13 cellular contexts compared by ENCODE assay signal in the genomic region with DNA sequence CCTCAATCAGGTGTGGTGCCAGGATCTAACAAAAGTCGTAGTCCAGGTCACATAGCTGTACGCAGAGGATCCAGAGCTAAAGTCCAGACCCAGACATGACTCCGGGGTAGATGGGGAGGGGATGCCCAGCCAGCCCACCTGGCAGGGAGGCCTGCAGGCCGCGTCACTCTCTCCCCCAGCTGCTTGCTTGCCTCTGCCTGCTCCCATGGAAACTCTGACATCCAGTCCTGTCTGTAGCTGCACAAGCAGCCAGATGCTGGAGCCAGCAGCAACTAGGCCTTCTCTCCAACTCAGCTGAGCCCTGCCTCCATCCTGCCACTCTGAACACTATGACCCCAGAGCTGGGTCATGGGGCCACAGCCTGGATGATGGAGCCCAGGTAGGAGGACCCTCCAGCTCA. TPM values are rescaled to one million over a fixed set of nuclear protein-coding genes. Genes with fewer than 3 reads are reported as not detected.
"Had no signal": no experiment of that assay in that cellular context is flagged by ENCODE, and none has a peak within 500 bp of the region (broad histone marks: within the 10 kb centered on the region; RNA-seq: fewer than 3 reads in every experiment).

No MANE protein-coding gene starts in this region.

- H3K4me1 Mint-ChIP-seq: activated B cell treated with CpG ODN at 0.5 μM for 24 hours; activated CD4-positive, alpha-beta T cell treated with anti-CD3 and anti-CD28 coated beads, Interleukin-2, amount 10 ng/mL, durations not matched to agents 24 days and 14 days; activated naive CD8-positive, alpha-beta T cell treated with anti-CD3 and anti-CD28 coated beads for 36 hours; stimulated activated naive CD8-positive, alpha-beta T cell treated with anti-CD3 and anti-CD28 coated beads, Interleukin-15, amount 100 ng/mL, for 72 hours had no signal

- H3K4me3 ChIP-seq: dorsolateral prefrontal cortex, ovary, right lobe of liver had no signal

- DNase-seq: activated B cell treated with CpG ODN at 0.5 μM for 24 hours; activated CD4-positive, alpha-beta T cell treated with anti-CD3 and anti-CD28 coated beads, Interleukin-2, amount 10 ng/mL, durations not matched to agents 24 days and 14 days; activated CD8-positive, alpha-beta memory T cell treated with anti-CD3 and anti-CD28 coated beads for 24 hours; activated naive CD8-positive, alpha-beta T cell treated with anti-CD3 and anti-CD28 coated beads for 36 hours; dorsolateral prefrontal cortex; erythroblast; left ventricle myocardium superior; ovary; right lobe of liver; stimulated activated naive CD8-positive, alpha-beta T cell treated with anti-CD3 and anti-CD28 coated beads, Interleukin-15, amount 100 ng/mL, for 72 hours had no signal

- H3K9me3 Mint-ChIP-seq: activated B cell treated with CpG ODN at 0.5 μM for 24 hours; activated CD4-positive, alpha-beta T cell treated with anti-CD3 and anti-CD28 coated beads, Interleukin-2, amount 10 ng/mL, durations not matched to agents 24 days and 14 days; activated naive CD8-positive, alpha-beta T cell treated with anti-CD3 and anti-CD28 coated beads for 36 hours; memory B cell; stimulated activated naive CD8-positive, alpha-beta T cell treated with anti-CD3 and anti-CD28 coated beads, Interleukin-15, amount 100 ng/mL, for 72 hours; T-helper 2 cell treated with Interferon-gamma antibody and Interleukin-4, amounts not matched to agents 5 μg/mL and 100 μg/mL, for 36 hours had no signal

- H3K4me3 Mint-ChIP-seq: activated B cell treated with CpG ODN at 0.5 μM for 24 hours; activated CD4-positive, alpha-beta T cell treated with anti-CD3 and anti-CD28 coated beads, Interleukin-2, amount 10 ng/mL, durations not matched to agents 24 days and 14 days; activated naive CD8-positive, alpha-beta T cell treated with anti-CD3 and anti-CD28 coated beads for 36 hours; memory B cell; stimulated activated naive CD8-positive, alpha-beta T cell treated with anti-CD3 and anti-CD28 coated beads, Interleukin-15, amount 100 ng/mL, for 72 hours; T-helper 2 cell treated with Interferon-gamma antibody and Interleukin-4, amounts not matched to agents 5 μg/mL and 100 μg/mL, for 36 hours had no signal

- H3K27ac ChIP-seq: ovary, right lobe of liver had no signal

- H3K27me3 Mint-ChIP-seq: activated B cell treated with CpG ODN at 0.5 μM for 24 hours had no signal

- ATAC-seq: left ventricle myocardium superior; right lobe of liver; stimulated activated naive CD8-positive, alpha-beta T cell treated with anti-CD3 and anti-CD28 coated beads, Interleukin-15, amount 100 ng/mL, for 72 hours had no signal

- H3K4me1 ChIP-seq: right lobe of liver had no signal

- H3K36me3 Mint-ChIP-seq: activated naive CD8-positive, alpha-beta T cell treated with anti-CD3 and anti-CD28 coated beads for 36 hours; memory B cell had no signal

- H3K36me3 ChIP-seq: ovary, right lobe of liver had no signal

- H3K9me3 ChIP-seq: ovary, right lobe of liver had no signal

- H3K27ac Mint-ChIP-seq: activated B cell treated with CpG ODN at 0.5 μM for 24 hours; activated CD4-positive, alpha-beta T cell treated with anti-CD3 and anti-CD28 coated beads, Interleukin-2, amount 10 ng/mL, durations not matched to agents 24 days and 14 days; activated naive CD8-positive, alpha-beta T cell treated with anti-CD3 and anti-CD28 coated beads for 36 hours; memory B cell; stimulated activated naive CD8-positive, alpha-beta T cell treated with anti-CD3 and anti-CD28 coated beads, Interleukin-15, amount 100 ng/mL, for 72 hours had no signal

- H3K27me3 ChIP-seq: dorsolateral prefrontal cortex, ovary, right lobe of liver had no signal

RNA-seq across cellular contexts. Expression of gene COL8A2, which starts 8.1 kb away (rescaled TPM):
- polyA plus RNA-seq: neural cell had no signal

RNA-seq across cellular contexts. Expression of gene TEKT2, which starts 33.0 kb away (rescaled TPM):
- total RNA-seq: activated B cell treated with CpG ODN at 0.5 μM for 24 hours; activated CD4-positive, alpha-beta T cell treated with anti-CD3 and anti-CD28 coated beads, Interleukin-2, amount 10 ng/mL, durations not matched to agents 24 days and 14 days; left ventricle myocardium superior; right lobe of liver had no signal
